Comparison of ENCODE assay signal across 31 cellular contexts in genomic region chr18:78199002-78199401, GRCh38.
"Had no signal": no experiment of that assay in that cellular context is flagged by ENCODE, and none has a peak within 500 bp of the region (broad histone marks: within the 10 kb centered on the region; RNA-seq: fewer than 3 reads in every experiment).

No MANE protein-coding gene starts in this region.

- H3K27me3 ChIP-seq: ovary, spleen, suprapubic skin, testis, tibial artery, transverse colon, upper lobe of right lung, uterus had no signal

- H3K4me1 ChIP-seq: parathyroid adenoma, psoas muscle, spleen, suprapubic skin, testis, tibial artery, transverse colon, upper lobe of right lung, uterus had no signal

- H3K27me3 Mint-ChIP-seq: naive thymus-derived CD8-positive, alpha-beta T cell; progenitor cell of endocrine pancreas; stimulated activated memory B cell treated with anti-CD40 and anti-IgM and Interleukin-4, amounts not matched to agents 10 μg/mL and 1 μg/mL and 100 μg/mL, for 72 hours; type B pancreatic cell had no signal

- H3K36me3 Mint-ChIP-seq: naive thymus-derived CD8-positive, alpha-beta T cell; natural killer cell treated with Interleukin-12 subunit alpha and Interleukin-12 subunit beta and Interleukin-15 and Interleukin-18, amount 100 ng/mL, for 72 hours; stimulated activated memory B cell treated with anti-CD40 and anti-IgM and Interleukin-4, amounts not matched to agents 10 μg/mL and 1 μg/mL and 100 μg/mL, for 72 hours; type B pancreatic cell had no signal

- H3K36me3 ChIP-seq: ovary, spleen, suprapubic skin, tibial artery, transverse colon, upper lobe of right lung, uterus had no signal

- H3K79me2 ChIP-seq: parathyroid adenoma had no signal

- H3K27ac Mint-ChIP-seq: naive thymus-derived CD8-positive, alpha-beta T cell; natural killer cell treated with Interleukin-12 subunit alpha and Interleukin-12 subunit beta and Interleukin-15 and Interleukin-18, amount 100 ng/mL, for 72 hours; progenitor cell of endocrine pancreas; stimulated activated memory B cell treated with anti-CD40 and anti-IgM and Interleukin-4, amounts not matched to agents 10 μg/mL and 1 μg/mL and 100 μg/mL, for 72 hours; stimulated activated naive CD8-positive, alpha-beta T cell treated with anti-CD3 and anti-CD28 coated beads, Interleukin-15, amount 100 ng/mL, for 72 hours; type B pancreatic cell had no signal

- H3K9ac ChIP-seq: parathyroid adenoma had no signal

- H3K9me3 Mint-ChIP-seq: natural killer cell treated with Interleukin-12 subunit alpha and Interleukin-12 subunit beta and Interleukin-15 and Interleukin-18, amount 100 ng/mL, for 72 hours had no signal

- H3K4me3 Mint-ChIP-seq: naive thymus-derived CD8-positive, alpha-beta T cell; natural killer cell treated with Interleukin-12 subunit alpha and Interleukin-12 subunit beta and Interleukin-15 and Interleukin-18, amount 100 ng/mL, for 72 hours; nephron progenitor cell; stimulated activated memory B cell treated with anti-CD40 and anti-IgM and Interleukin-4, amounts not matched to agents 10 μg/mL and 1 μg/mL and 100 μg/mL, for 72 hours; stimulated activated naive CD8-positive, alpha-beta T cell treated with anti-CD3 and anti-CD28 coated beads, Interleukin-15, amount 100 ng/mL, for 72 hours; type B pancreatic cell had no signal

- H3K4me3 ChIP-seq: ovary, psoas muscle, skin epidermis, smooth muscle cell, spleen, suprapubic skin, testis, tibial artery, transverse colon, upper lobe of right lung, uterus had no signal

- H3K4me1 Mint-ChIP-seq: naive thymus-derived CD8-positive, alpha-beta T cell; stimulated activated memory B cell treated with anti-CD40 and anti-IgM and Interleukin-4, amounts not matched to agents 10 μg/mL and 1 μg/mL and 100 μg/mL, for 72 hours; stimulated activated naive CD8-positive, alpha-beta T cell treated with anti-CD3 and anti-CD28 coated beads, Interleukin-15, amount 100 ng/mL, for 72 hours had no signal

- H3K4me2 ChIP-seq: smooth muscle cell had no signal

- ATAC-seq: naive thymus-derived CD8-positive, alpha-beta T cell; natural killer cell treated with Interleukin-12 subunit alpha and Interleukin-12 subunit beta and Interleukin-15 and Interleukin-18, amount 100 ng/mL, for 72 hours; psoas muscle; right cardiac atrium; sciatic nerve; stimulated activated memory B cell treated with anti-CD40 and anti-IgM and Interleukin-4, amounts not matched to agents 10 μg/mL and 1 μg/mL and 100 μg/mL, for 72 hours; stimulated activated naive CD8-positive, alpha-beta T cell treated with anti-CD3 and anti-CD28 coated beads, Interleukin-15, amount 100 ng/mL, for 72 hours; stimulated activated naive CD8-positive, alpha-beta T cell treated with anti-CD3 and anti-CD28 coated beads, Interleukin-15, Interleukin-2, amounts not matched to agents 100 U/mL and 50 U/mL, for 24 hours; upper lobe of right lung had no signal

- H3K9me3 ChIP-seq: ovary, psoas muscle, suprapubic skin, testis, tibial artery, transverse colon, upper lobe of right lung, uterus had no signal

- H3K27ac ChIP-seq: ovary, parathyroid adenoma, psoas muscle, skin epidermis, spleen, suprapubic skin, testis, tibial artery, transverse colon, upper lobe of right lung, uterus had no signal

- H2AFZ ChIP-seq: parathyroid adenoma had no signal

- DNase-seq: naive thymus-derived CD8-positive, alpha-beta T cell; nephron progenitor cell; occipital lobe; ovary; posterior cingulate gyrus; psoas muscle; right cardiac atrium; spleen; stimulated activated CD4-positive, alpha-beta T cell treated with anti-CD3 and anti-CD28 coated beads, Interleukin-12 subunit alpha, Interleukin-12 subunit beta, amount 100 ng/mL, for 4 hours; stimulated activated CD4-positive, alpha-beta T cell treated with anti-CD3 and anti-CD28 coated beads, Interleukin-1b, Interleukin-23, amount 100 ng/mL, for 48 hours; stimulated activated CD4-positive, alpha-beta T cell treated with anti-CD3 and anti-CD28 coated beads, Interleukin-4, amount 100 ng/mL, for 1 hour; stimulated activated CD4-positive, alpha-beta T cell treated with anti-CD3 and anti-CD28 coated beads, Interleukin-4, amount 100 ng/mL, for 4 hours; stimulated activated CD8-positive, alpha-beta memory T cell treated with anti-CD3 and anti-CD28 coated beads, Interleukin-4, amount 100 ng/mL, for 48 hours; stimulated activated naive CD4-positive, alpha-beta T cell; stimulated activated naive CD8-positive, alpha-beta T cell treated with anti-CD3 and anti-CD28 coated beads, Interleukin-15, amount 100 ng/mL, for 72 hours; stimulated activated naive CD8-positive, alpha-beta T cell treated with anti-CD3 and anti-CD28 coated beads, Interleukin-15, Interleukin-2, amounts not matched to agents 100 U/mL and 50 U/mL, for 24 hours; substantia nigra; testis; tibial artery; transverse colon; upper lobe of right lung; uterus had no signal
